In genomic region chr6:134826889-134827737, GRCh38 we compare ENCODE assay signal across 12 cellular contexts.
DNase-seq lines count a peak whose midpoint lies in the region; ATAC-seq and TF ChIP-seq lines count a peak whose summit lies in the region.
"Had no signal": no experiment of that assay in that cellular context is flagged by ENCODE, and none has a peak within 500 bp of the region (broad histone marks: within the 10 kb centered on the region; RNA-seq: fewer than 3 reads in every experiment).

No MANE protein-coding gene starts in this region.

- no peak overlapping the region for H3K4me3 Mint-ChIP-seq in activated naive CD8-positive, alpha-beta T cell treated with anti-CD3 and anti-CD28 coated beads, Interleukin-2, amount 50 U/mL, for 24 hours
- H3K4me3 Mint-ChIP-seq in activated CD4-positive, alpha-beta T cell treated with anti-CD3 and anti-CD28 coated beads, Interleukin-2, amount 10 ng/mL, durations not matched to agents 7 days and 5 days, result no peak overlapping the region
- H3K4me3 Mint-ChIP-seq: activated naive CD4-positive, alpha-beta T cell treated with anti-CD3 and anti-CD28 coated beads, Interleukin-2, amount 50 U/mL, for 24 hours had no signal

- CTCF ChIA-PET in RWPE1 (lab: Yijun Ruan, JAX), result interaction anchor here (0.5 to 1.7 kb wide), 9 partner anchors 42 to 653 kb away, joined by 3 to 10 read pairs (median 4); no protein-coding TSS in a partner anchor
- CTCF ChIA-PET in activated CD4-positive, alpha-beta T cell treated with anti-CD3 and anti-CD28 coated beads, Interleukin-2, amount 10 ng/mL, durations not matched to agents 7 days and 5 days (lab: Charles Lee), result interaction anchor here (1.1 to 1.2 kb wide), 2 partner anchors 11 to 21 kb away, joined by 3 to 6 read pairs; no protein-coding TSS in a partner anchor

- POLR2A ChIA-PET in RWPE1 (lab: Yijun Ruan, JAX; ENCODE audit: low non-redundant PET), result interaction anchor here (0.8 kb wide), 1 partner anchor 44 kb away, joined by 9 read pairs; no protein-coding TSS in a partner anchor
- POLR2A ChIA-PET in activated CD4-positive, alpha-beta T cell treated with anti-CD3 and anti-CD28 coated beads, Interleukin-2, amount 10 ng/mL, durations not matched to agents 7 days and 5 days (lab: Charles Lee), result interaction anchor here (0.6 kb wide), 1 partner anchor 672 kb away, joined by 3 read pairs; no protein-coding TSS in a partner anchor

- DNase-seq in GM04504 (ENCODE audit: low read depth), result peak; percentile 100
- peak; percentile 60 for DNase-seq in RWPE1 (ENCODE audit: low spot score)
- peak; percentile 90 for DNase-seq in fibroblast of the conjunctiva (ENCODE audit: low read depth)
- peak; percentile 68 for DNase-seq in retinal pigment epithelial cell (ENCODE audit: low read depth)
- DNase-seq in activated naive CD8-positive, alpha-beta T cell treated with anti-CD3 and anti-CD28 coated beads, Interleukin-2, amount 50 U/mL, for 24 hours, result no peak
- DNase-seq in activated CD8-positive, alpha-beta memory T cell treated with anti-CD3 and anti-CD28 coated beads, Interleukin-2, amount 50 U/mL, for 4 hours, result no peak
- no peak for DNase-seq in activated CD4-positive, alpha-beta T cell treated with anti-CD3 and anti-CD28 coated beads, Interleukin-2, amount 10 ng/mL, durations not matched to agents 7 days and 5 days
- DNase-seq: NCI-H2171, spleen, trophoblast cell had no signal

- peak; percentile 55 for TF ChIP-seq CTCF in RWPE1 (conservative IDR thresholded peaks at IDR 0.05; ENCODE audit: low read depth)
- TF ChIP-seq CTCF in retinal pigment epithelial cell (conservative IDR thresholded peaks at IDR 0.05; ENCODE audit: low read depth, low read length), result no peak

- no peaks in the 10 kb centered on the region for H3K36me3 Mint-ChIP-seq in activated naive CD8-positive, alpha-beta T cell treated with anti-CD3 and anti-CD28 coated beads, Interleukin-2, amount 50 U/mL, for 24 hours (ENCODE audit: low read depth)
- no peaks in the 10 kb centered on the region for H3K36me3 Mint-ChIP-seq in activated CD4-positive, alpha-beta T cell treated with anti-CD3 and anti-CD28 coated beads, Interleukin-2, amount 10 ng/mL, durations not matched to agents 7 days and 5 days (ENCODE audit: low read depth)
- H3K36me3 Mint-ChIP-seq: activated naive CD4-positive, alpha-beta T cell treated with anti-CD3 and anti-CD28 coated beads, Interleukin-2, amount 50 U/mL, for 24 hours had no signal

- no peak for ATAC-seq in HG02840 (IDR thresholded peaks at IDR 0.05; ENCODE audit: low FRiP score, unreplicated experiment)
- ATAC-seq in activated naive CD8-positive, alpha-beta T cell treated with anti-CD3 and anti-CD28 coated beads, Interleukin-2, amount 50 U/mL, for 24 hours, result no peak

- H3K4me3 ChIP-seq in retinal pigment epithelial cell (ENCODE audit: low read length), result no peak overlapping the region
- H3K4me3 ChIP-seq: spleen had no signal

- no peaks in the 10 kb centered on the region for H3K4me1 Mint-ChIP-seq in activated naive CD8-positive, alpha-beta T cell treated with anti-CD3 and anti-CD28 coated beads, Interleukin-2, amount 50 U/mL, for 24 hours
- H3K4me1 Mint-ChIP-seq in activated CD4-positive, alpha-beta T cell treated with anti-CD3 and anti-CD28 coated beads, Interleukin-2, amount 10 ng/mL, durations not matched to agents 7 days and 5 days, result no peaks in the 10 kb centered on the region
- H3K4me1 Mint-ChIP-seq: activated naive CD4-positive, alpha-beta T cell treated with anti-CD3 and anti-CD28 coated beads, Interleukin-2, amount 50 U/mL, for 24 hours had no signal

- H3K27me3 Mint-ChIP-seq in activated naive CD8-positive, alpha-beta T cell treated with anti-CD3 and anti-CD28 coated beads, Interleukin-2, amount 50 U/mL, for 24 hours, result peaks cover 2% of the 10 kb centered on the region
- H3K27me3 Mint-ChIP-seq in activated CD4-positive, alpha-beta T cell treated with anti-CD3 and anti-CD28 coated beads, Interleukin-2, amount 10 ng/mL, durations not matched to agents 7 days and 5 days, result peaks cover 4% of the 10 kb centered on the region
- H3K27me3 Mint-ChIP-seq: activated naive CD4-positive, alpha-beta T cell treated with anti-CD3 and anti-CD28 coated beads, Interleukin-2, amount 50 U/mL, for 24 hours had no signal

- no peak overlapping the region for H3K27ac Mint-ChIP-seq in activated naive CD8-positive, alpha-beta T cell treated with anti-CD3 and anti-CD28 coated beads, Interleukin-2, amount 50 U/mL, for 24 hours
- no peak overlapping the region for H3K27ac Mint-ChIP-seq in activated CD4-positive, alpha-beta T cell treated with anti-CD3 and anti-CD28 coated beads, Interleukin-2, amount 10 ng/mL, durations not matched to agents 7 days and 5 days
- H3K27ac Mint-ChIP-seq: activated naive CD4-positive, alpha-beta T cell treated with anti-CD3 and anti-CD28 coated beads, Interleukin-2, amount 50 U/mL, for 24 hours had no signal

- peak overlapping the region; percentile 79 for H3K27ac ChIP-seq in RWPE1

- H3K9me3 Mint-ChIP-seq in activated naive CD8-positive, alpha-beta T cell treated with anti-CD3 and anti-CD28 coated beads, Interleukin-2, amount 50 U/mL, for 24 hours, result peaks cover 4% of the 10 kb centered on the region
- no peaks in the 10 kb centered on the region for H3K9me3 Mint-ChIP-seq in activated CD4-positive, alpha-beta T cell treated with anti-CD3 and anti-CD28 coated beads, Interleukin-2, amount 10 ng/mL, durations not matched to agents 7 days and 5 days
- H3K9me3 Mint-ChIP-seq: activated naive CD4-positive, alpha-beta T cell treated with anti-CD3 and anti-CD28 coated beads, Interleukin-2, amount 50 U/mL, for 24 hours had no signal

Comparison
In these comparisons a context has a peak if more than half of its experiments do, and no peak if none do; other contexts are left out.
1. DNase-seq: peak in GM04504 (single experiment), RWPE1 (single experiment), fibroblast of the conjunctiva (single experiment) and retinal pigment epithelial cell (single experiment); none in activated naive CD8-positive, alpha-beta T cell treated with anti-CD3 and anti-CD28 coated beads, Interleukin-2, amount 50 U/mL, for 24 hours (single experiment), activated CD8-positive, alpha-beta memory T cell treated with anti-CD3 and anti-CD28 coated beads, Interleukin-2, amount 50 U/mL, for 4 hours (single experiment) and activated CD4-positive, alpha-beta T cell treated with anti-CD3 and anti-CD28 coated beads, Interleukin-2, amount 10 ng/mL, durations not matched to agents 7 days and 5 days (single experiment).